Comparison of ENCODE assay signal across 21 cellular contexts in the genomic region with DNA sequence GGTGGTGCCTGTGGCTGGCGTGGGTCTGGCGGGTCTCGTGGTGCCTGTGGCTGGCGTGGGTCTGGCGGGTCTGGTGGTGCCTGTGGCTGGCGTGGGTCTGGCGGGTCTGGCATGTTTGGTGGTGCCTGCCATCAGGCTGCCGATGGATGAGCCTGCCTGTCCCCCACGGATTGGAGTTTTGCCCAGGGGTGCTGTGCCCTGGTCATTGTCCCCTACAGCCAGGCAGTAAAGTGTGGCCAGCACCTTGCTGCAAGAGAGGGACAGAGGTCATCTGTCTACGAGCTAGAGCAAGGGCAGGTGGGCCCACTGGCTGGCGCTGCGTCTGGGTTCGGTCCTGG. TPM values are rescaled to one million over a fixed set of nuclear protein-coding genes. Genes with fewer than 3 reads are reported as not detected.
DNase-seq lines count a peak whose midpoint lies in the region; ATAC-seq and TF ChIP-seq lines count a peak whose summit lies in the region.
"Had no signal": no experiment of that assay in that cellular context is flagged by ENCODE, and none has a peak within 500 bp of the region (broad histone marks: within the 10 kb centered on the region; RNA-seq: fewer than 3 reads in every experiment).

No MANE protein-coding gene starts in this region.

- H3K36me3 ChIP-seq in heart left ventricle (no peaks in the 10 kb centered on the region), osteoblast (ENCODE audit: insufficient read depth, low read length) (no peaks in the 10 kb centered on the region), uterus (no peaks in the 10 kb centered on the region)
- H3K36me3 ChIP-seq: left lung, SJCRH30 had no signal

- H3K27me3 ChIP-seq in heart left ventricle: no peaks in the 10 kb centered on the region
- no peaks in the 10 kb centered on the region for H3K27me3 ChIP-seq in osteoblast (ENCODE audit: insufficient read depth, low read length)
- H3K27me3 ChIP-seq in uterus: no peaks in the 10 kb centered on the region
- H3K27me3 ChIP-seq: foreskin keratinocyte, left lung, SJCRH30 had no signal

- H3K4me3 ChIP-seq in heart left ventricle: peak overlapping the region in 1 of 12 donors; percentile 7
- no peak overlapping the region for H3K4me3 ChIP-seq in osteoblast (ENCODE audit: insufficient read depth, low read length)
- peak overlapping the region in 1 of 2 donors; percentile 13 for H3K4me3 ChIP-seq in uterus
- H3K4me3 ChIP-seq: left lung, SJCRH30 had no signal

- POLR2A ChIA-PET in activated CD4-positive, alpha-beta T cell treated with anti-CD3 and anti-CD28 coated beads, Interleukin-2, amount 10 ng/mL, durations not matched to agents 7 days and 5 days (lab: Charles Lee): no interaction called here

- H3K9me3 ChIP-seq in heart left ventricle (no peaks in the 10 kb centered on the region), osteoblast (ENCODE audit: low read depth, low read length) (no peaks in the 10 kb centered on the region), uterus (no peaks in the 10 kb centered on the region)
- H3K9me3 ChIP-seq: left lung, SJCRH30 had no signal

- DNase-seq in heart left ventricle: peak in 1 of 5 donors; percentile 20
- DNase-seq in Right ventricle myocardium superior: no peak
- no peak for DNase-seq in glutamatergic neuron
- DNase-seq in osteoblast (ENCODE audit: insufficient read length, low spot score, missing footprints): no peak
- DNase-seq in uterus: no peak
- no peak for DNase-seq in DMS153 treated with DMSO at 0.1 percent for 48 hours (lab: John Stamatoyannopoulos, UW; ENCODE audit: unreplicated experiment)
- DNase-seq in activated CD4-positive, alpha-beta T cell treated with anti-CD3 and anti-CD28 coated beads, Interleukin-2, amount 10 ng/mL, durations not matched to agents 7 days and 5 days: no peak
- no peak for DNase-seq in middle frontal gyrus (ENCODE audit: extremely low spot score, low spot score)
- DNase-seq: 8988T; activated effector memory CD4-positive, alpha-beta T cell treated with Interleukin-2 at 50 U/mL for 16 hours; foreskin keratinocyte; H7; left lung; naive B cell; NCI-H1048; NCI-H2081 treated with DMSO at 0.1 percent for 48 hours; NCI-H510A; stimulated activated CD4-positive, alpha-beta T cell treated with anti-CD3 and anti-CD28 coated beads, Interleukin-2, amount 100 ng/mL, for 24 hours had no signal

- peaks cover 99% of the 10 kb centered on the region for H3K79me2 ChIP-seq in osteoblast (ENCODE audit: insufficient read depth, low read length)

- WGBS in heart left ventricle, 4 donors: 81 to 86% (median 83%) methylated on average over 8 to 13 of the region's 13 CpGs

- intact Hi-C loops in heart left ventricle (cut with DNase I) (loop anchor here in 3 of 10 donors (5.0 kb wide), 2 partner anchors 33 to 38 kb away; no protein-coding TSS in a partner anchor), Right ventricle myocardium superior (cut with DNase I) (no loop called here), uterus (cut with DNase I; ENCODE audit: low total_unique reads) (no loop called here)

- peaks cover 92% of the 10 kb centered on the region for H4K20me1 ChIP-seq in osteoblast (ENCODE audit: insufficient read depth, low read length)

- no peak overlapping the region for H2AFZ ChIP-seq in osteoblast (ENCODE audit: low read length)

- H3K27ac ChIP-seq in heart left ventricle (peak overlapping the region in 7 of 12 donors; percentile 30 to 77 (median 51)), osteoblast (ENCODE audit: low read depth, low read length) (peak overlapping the region; percentile 53), uterus (peak overlapping the region; percentile 58 to 71)
- H3K27ac ChIP-seq: C4-2B, foreskin keratinocyte, left lung, SJCRH30 had no signal

- no peak overlapping the region for H3K4me3 Mint-ChIP-seq in glutamatergic neuron (ENCODE audit: unreplicated experiment)
- no peak overlapping the region for H3K4me3 Mint-ChIP-seq in activated CD4-positive, alpha-beta T cell treated with anti-CD3 and anti-CD28 coated beads, Interleukin-2, amount 10 ng/mL, durations not matched to agents 7 days and 5 days
- H3K4me3 Mint-ChIP-seq: naive B cell; T-helper 2 cell treated with Interferon-gamma antibody and Interleukin-4, amounts not matched to agents 5 μg/mL and 100 μg/mL, for 36 hours had no signal

- no peaks in the 10 kb centered on the region for H3K36me3 Mint-ChIP-seq in glutamatergic neuron (ENCODE audit: unreplicated experiment)
- H3K36me3 Mint-ChIP-seq in activated CD4-positive, alpha-beta T cell treated with anti-CD3 and anti-CD28 coated beads, Interleukin-2, amount 10 ng/mL, durations not matched to agents 7 days and 5 days (ENCODE audit: low read depth): peaks cover 5% of the 10 kb centered on the region
- H3K36me3 Mint-ChIP-seq: naive B cell had no signal

- peaks cover 40% of the 10 kb centered on the region for H3K4me1 Mint-ChIP-seq in glutamatergic neuron (ENCODE audit: low read depth, unreplicated experiment)
- H3K4me1 Mint-ChIP-seq in activated CD4-positive, alpha-beta T cell treated with anti-CD3 and anti-CD28 coated beads, Interleukin-2, amount 10 ng/mL, durations not matched to agents 7 days and 5 days: peaks cover 26% of the 10 kb centered on the region

- CTCF ChIA-PET in activated CD4-positive, alpha-beta T cell treated with anti-CD3 and anti-CD28 coated beads, Interleukin-2, amount 10 ng/mL, durations not matched to agents 7 days and 5 days (lab: Charles Lee): no interaction called here

- H3K27me3 Mint-ChIP-seq in glutamatergic neuron (ENCODE audit: unreplicated experiment): peaks cover 9% of the 10 kb centered on the region
- no peaks in the 10 kb centered on the region for H3K27me3 Mint-ChIP-seq in activated CD4-positive, alpha-beta T cell treated with anti-CD3 and anti-CD28 coated beads, Interleukin-2, amount 10 ng/mL, durations not matched to agents 7 days and 5 days
- H3K27me3 Mint-ChIP-seq: naive B cell had no signal

- TF ChIP-seq POLR2A in heart left ventricle (IDR thresholded peaks at IDR 0.05) (no peak), uterus (IDR thresholded peaks at IDR 0.05) (no peak)

- ATAC-seq in heart left ventricle (no peak), Right ventricle myocardium superior (ENCODE audit: poor library complexity) (no peak)
- ATAC-seq: foreskin keratinocyte, left lung had no signal

- peak overlapping the region; percentile 43 for H3K27ac Mint-ChIP-seq in glutamatergic neuron (ENCODE audit: unreplicated experiment)
- no peak overlapping the region for H3K27ac Mint-ChIP-seq in activated CD4-positive, alpha-beta T cell treated with anti-CD3 and anti-CD28 coated beads, Interleukin-2, amount 10 ng/mL, durations not matched to agents 7 days and 5 days
- H3K27ac Mint-ChIP-seq: T-helper 2 cell treated with Interferon-gamma antibody and Interleukin-4, amounts not matched to agents 5 μg/mL and 100 μg/mL, for 36 hours had no signal

- peaks cover 26 to 99% (median 91%) of the 10 kb centered on the region in 12 donors for H3K4me1 ChIP-seq in heart left ventricle
- H3K4me1 ChIP-seq in osteoblast (ENCODE audit: insufficient read depth, low read length): peaks cover 28% of the 10 kb centered on the region
- peaks cover 18 to 69% of the 10 kb centered on the region in 2 donors for H3K4me1 ChIP-seq in uterus
- H3K4me1 ChIP-seq: foreskin keratinocyte had no signal

- H3K4me2 ChIP-seq in osteoblast (ENCODE audit: insufficient read depth, low read length): peak overlapping the region; percentile 32

- no peak for TF ChIP-seq CTCF in heart left ventricle (IDR thresholded peaks at IDR 0.05)
- no peak for TF ChIP-seq CTCF in glutamatergic neuron (IDR thresholded peaks at IDR 0.05; ENCODE audit: partially characterized antibody, unreplicated experiment)
- no peak for TF ChIP-seq CTCF in osteoblast (IDR thresholded peaks at IDR 0.05; ENCODE audit: extremely low read depth, low read depth, low read length)
- TF ChIP-seq CTCF in uterus (IDR thresholded peaks at IDR 0.05): no peak

- peaks cover 15% of the 10 kb centered on the region for H3K9me3 Mint-ChIP-seq in glutamatergic neuron (ENCODE audit: unreplicated experiment)
- no peaks in the 10 kb centered on the region for H3K9me3 Mint-ChIP-seq in activated CD4-positive, alpha-beta T cell treated with anti-CD3 and anti-CD28 coated beads, Interleukin-2, amount 10 ng/mL, durations not matched to agents 7 days and 5 days
- H3K9me3 Mint-ChIP-seq: naive B cell; T-helper 2 cell treated with Interferon-gamma antibody and Interleukin-4, amounts not matched to agents 5 μg/mL and 100 μg/mL, for 36 hours had no signal

RNA-seq across cellular contexts. Expression of a gene that starts 41.8 kb away (rescaled TPM):
- total RNA-seq in heart left ventricle (10 to 100 TPM; 28.8 to 52.7 (median 41.3) TPM), Right ventricle myocardium superior (35.1 TPM), glutamatergic neuron (ENCODE audit: unreplicated experiment) (143 TPM), osteoblast (48.9 TPM in 2 replicates), uterus (100 to 1,000 TPM in 1 of 4 donors, 10 to 100 TPM in 3; 22.8 to 148 (median 34.9) TPM)
- 10 to 100 TPM; 16.9 to 28.7 TPM for polyA plus RNA-seq in heart left ventricle
- 10 to 100 TPM; 60.7 to 62.0 TPM for total RNA-seq in activated CD4-positive, alpha-beta T cell treated with anti-CD3 and anti-CD28 coated beads, Interleukin-2, amount 10 ng/mL, durations not matched to agents 7 days and 5 days
